In the genomic region with DNA sequence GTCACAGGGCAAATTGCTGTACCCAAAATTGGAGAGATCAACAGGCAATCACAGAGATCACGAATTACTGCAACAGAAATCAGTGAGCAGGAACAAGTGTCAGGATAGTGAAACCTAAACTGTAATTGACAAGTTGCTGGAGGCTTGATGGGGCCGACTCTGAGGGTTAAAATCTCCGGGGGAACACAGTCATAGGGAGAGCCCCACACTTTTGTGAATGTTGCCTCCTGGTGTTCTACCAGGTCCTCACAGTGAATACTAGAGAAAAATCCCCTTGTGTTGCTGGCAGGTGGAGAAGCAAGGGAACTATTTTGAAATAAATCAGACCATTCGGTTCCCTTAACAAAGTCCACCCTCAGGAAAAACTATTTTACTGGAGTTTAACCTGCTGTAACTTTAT, we compare ENCODE assay signal across 10 cellular contexts.
DNase-seq lines count a peak whose midpoint lies in the region; ATAC-seq lines count a peak whose summit lies in the region.
"Had no signal": no experiment of that assay in that cellular context is flagged by ENCODE, and none has a peak within 500 bp of the region (broad histone marks: within the 10 kb centered on the region; RNA-seq: fewer than 3 reads in every experiment).

No MANE protein-coding gene starts in this region.

- peaks cover 0 to 7% (median 2%) of the 10 kb centered on the region in 3 donors for H3K27me3 Mint-ChIP-seq in naive B cell

- H3K27ac Mint-ChIP-seq in naive B cell, result peak overlapping the region in 2 of 6 donors; percentile 15 to 74
- H3K27ac Mint-ChIP-seq: nephron progenitor cell had no signal

- ATAC-seq in GM21825 (IDR thresholded peaks at IDR 0.05; ENCODE audit: unreplicated experiment) (peak; percentile 92), naive B cell (ENCODE audit: low read depth in 2 of 2) (peak; percentile 53 to 57), HG02840 (IDR thresholded peaks at IDR 0.05; ENCODE audit: low FRiP score, unreplicated experiment) (no peak)

- H3K36me3 Mint-ChIP-seq in naive B cell, result no peaks in the 10 kb centered on the region

- peak overlapping the region in 1 of 8 donors; percentile 13 for H3K4me3 Mint-ChIP-seq in naive B cell
- H3K4me3 Mint-ChIP-seq: nephron progenitor cell had no signal

- DNase-seq in NCI-H82 (lab: John Stamatoyannopoulos, UW), result peak; percentile 26
- DNase-seq in NCI-H82 treated with DMSO at 0.1 percent for 48 hours (lab: John Stamatoyannopoulos, UW; ENCODE audit: unreplicated experiment), result no peak
- peak; percentile 22 for DNase-seq in LHCN-M2 (ENCODE audit: low read depth)
- peak; percentile 2 for DNase-seq in naive B cell
- DNase-seq in DMS53 treated with DMSO at 0.1 percent for 48 hours (lab: John Stamatoyannopoulos, UW; ENCODE audit: unreplicated experiment), result no peak
- no peak for DNase-seq in effector CD4-positive, alpha-beta T cell
- DNase-seq: NCI-H345, nephron progenitor cell had no signal

- H3K4me1 Mint-ChIP-seq in naive B cell, result peaks cover 0 to 6% (median 4%) of the 10 kb centered on the region in 3 donors

- no peaks in the 10 kb centered on the region for H3K9me3 Mint-ChIP-seq in naive B cell
- H3K9me3 Mint-ChIP-seq: nephron progenitor cell had no signal

Comparison
In these comparisons a context has a peak if more than half of its experiments do, and no peak if none do; other contexts are left out.
1. DNase-seq: peak in NCI-H82 (single experiment), LHCN-M2 (single experiment) and naive B cell (single experiment); none in NCI-H82 treated with DMSO at 0.1 percent for 48 hours (single experiment), DMS53 treated with DMSO at 0.1 percent for 48 hours (single experiment) and effector CD4-positive, alpha-beta T cell (single experiment).